ENCODE assay signal across 2 cellular contexts in genomic region chr20:33985280-33985679, GRCh38.
TF ChIP-seq lines count a peak whose summit lies in the region.

No MANE protein-coding gene starts in this region.

TF ChIP-seq in HepG2, 621 proteins besides CTCF, POLR2A, EP300 and RAD21:
- TF ChIP-seq CHD4 (IDR thresholded peaks at IDR 0.05; ENCODE audit: borderline replicate concordance, low read length) = peak; percentile 62; the same call in 1 of the 2 replicates
- TF ChIP-seq TFDP2 (CRISPR knock-in tag; IDR thresholded peaks at IDR 0.05) = no peak
- no peak for TF ChIP-seq HOXA3 (CRISPR knock-in tag; IDR thresholded peaks at IDR 0.05)
- peak; percentile 82 for TF ChIP-seq ZNF629 (CRISPR knock-in tag; conservative IDR thresholded peaks at IDR 0.05)
- no peak for TF ChIP-seq CBX1 (IDR thresholded peaks at IDR 0.05; ENCODE audit: low read depth)
- TF ChIP-seq ZMYM3 (CRISPR knock-in tag; IDR thresholded peaks at IDR 0.05) = 0 out of 2 replicates have a peak, but pooled peaks have one; percentile 32
- TF ChIP-seq KAT7 (CRISPR knock-in tag; IDR thresholded peaks at IDR 0.05; ENCODE audit: borderline replicate concordance) = no peak

TF ChIP-seq in K562, 482 proteins besides CTCF, POLR2A, EP300 and RAD21:
- TF ChIP-seq ZBED1 (IDR thresholded peaks at IDR 0.05) (no peak), CREB5 (CRISPR knock-in tag; IDR thresholded peaks at IDR 0.05) (no peak), MAZ (CRISPR knock-in tag; conservative IDR thresholded peaks at IDR 0.05 in 1 of 2, IDR thresholded peaks at IDR 0.05 in 1 of 2) (no peak), KLF10 (CRISPR knock-in tag; IDR thresholded peaks at IDR 0.05) (no peak), ZNF57 (CRISPR knock-in tag; IDR thresholded peaks at IDR 0.05) (no peak), KDM5B (IDR thresholded peaks at IDR 0.05; ENCODE audit: insufficient replicate concordance, low read depth, low read length) (no peak), SMARCA5 (IDR thresholded peaks at IDR 0.05) (peak; percentile 52; the same call in 1 of the 2 replicates), ZNF24 (IDR thresholded peaks at IDR 0.05) (no peak), RCOR1 (IDR thresholded peaks at IDR 0.05; ENCODE audit: borderline replicate concordance in 1 of 2, low read depth in 2 of 2, low read length in 2 of 2) (peak in 1 of 2 experiments; percentile 37; a peak in 1 of 4 replicates), L3MBTL2 (IDR thresholded peaks at IDR 0.05) (no peak), KDM1A (IDR thresholded peaks at IDR 0.05) (peak in 1 of 2 experiments; percentile 44; a peak in 1 of 4 replicates), RBM25 (IDR thresholded peaks at IDR 0.05; ENCODE audit: low read depth, low read length, severe bottlenecking) (peak; percentile 78), BCOR (IDR thresholded peaks at IDR 0.05) (peak; percentile 71; the same call in 1 of the 2 replicates), JUND (IDR thresholded peaks at IDR 0.05; ENCODE audit: borderline replicate concordance, low read depth, low read length) (no peak), JUND (tag; IDR thresholded peaks at IDR 0.05; ENCODE audit: borderline replicate concordance, low read depth, low read length) (no peak)
TF ChIP-seq in K562: peak in this region for 5.
